ENCODE assay signal across 8 cellular contexts in the genomic region with DNA sequence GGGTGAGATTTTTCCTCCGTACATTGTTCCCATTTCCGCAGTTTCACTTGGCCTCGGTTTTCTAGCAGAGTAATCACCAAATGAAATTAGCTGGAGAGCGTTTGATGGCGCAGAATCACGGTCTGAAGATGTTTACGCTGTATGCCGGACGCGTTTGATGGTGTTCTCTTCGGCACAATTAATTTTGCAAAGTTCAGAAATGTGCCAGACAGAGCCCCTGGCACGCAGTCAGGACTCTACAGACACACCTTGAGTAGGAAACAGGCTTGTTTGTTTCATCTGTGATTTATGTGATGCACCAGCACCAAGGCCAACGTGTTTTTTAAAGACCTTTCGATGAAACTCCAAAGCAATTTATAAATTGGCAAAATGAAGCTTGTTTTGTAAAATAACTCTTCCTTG. TPM values are rescaled to one million over a fixed set of nuclear protein-coding genes. Genes with fewer than 3 reads are reported as not detected.
DNase-seq lines count a peak whose midpoint lies in the region; FAIRE-seq and TF ChIP-seq lines count a peak whose summit lies in the region.

No MANE protein-coding gene starts in this region.

- H3K27ac ChIP-seq in hepatocyte (peak overlapping the region; percentile 99), skin epidermis (peak overlapping the region in 20 of 21 experiments; percentile 65 to 96 (median 88))

- 5% methylated on average over 14 of the region's 14 CpGs for WGBS in hepatocyte (ENCODE audit: low lambda C conversion rate, missing lambda C conversion rate)

- H3K4me3 ChIP-seq in hepatocyte (peak overlapping the region; percentile 82), skin epidermis (peak overlapping the region; percentile 52 to 83 (median 63))

- no peak for TF ChIP-seq CTCF in hepatocyte (IDR thresholded peaks at IDR 0.05; ENCODE audit: poor library complexity)

- no peaks in the 10 kb centered on the region for H3K27me3 ChIP-seq in hepatocyte

- peak overlapping the region; percentile 83 for H3K4me3 Mint-ChIP-seq in activated T-helper 2 cell treated with anti-CD3 and anti-CD28 coated beads, Interferon-gamma antibody, Interleukin-2, Interleukin-4, amounts not matched to agents 10 μg/mL and 5 μg/mL and 100 μg/mL, durations not matched to agents 14 hours and 24 hours and 36 hours (ENCODE audit: low read depth)

- H3K27ac Mint-ChIP-seq in activated T-helper 2 cell treated with anti-CD3 and anti-CD28 coated beads, Interferon-gamma antibody, Interleukin-2, Interleukin-4, amounts not matched to agents 10 μg/mL and 5 μg/mL and 100 μg/mL, durations not matched to agents 14 hours and 24 hours and 36 hours, result no peak overlapping the region

- FAIRE-seq in HTR-8/SVneo (lab: Jason Lieb, UNC), result peak; percentile 55

- H3K9me3 ChIP-seq in hepatocyte (ENCODE audit: low read depth), result no peaks in the 10 kb centered on the region

- no peaks in the 10 kb centered on the region for H3K9me2 ChIP-seq in hepatocyte (replicated peaks; ENCODE audit: insufficient read depth)

- H3K36me3 Mint-ChIP-seq in activated T-helper 2 cell treated with anti-CD3 and anti-CD28 coated beads, Interferon-gamma antibody, Interleukin-2, Interleukin-4, amounts not matched to agents 10 μg/mL and 5 μg/mL and 100 μg/mL, durations not matched to agents 14 hours and 24 hours and 36 hours (ENCODE audit: low read depth), result peaks cover 3% of the 10 kb centered on the region

- no peaks in the 10 kb centered on the region for H4K20me1 ChIP-seq in hepatocyte (ENCODE audit: insufficient read depth, poor library complexity, severe bottlenecking)

- H3K36me3 ChIP-seq in hepatocyte (replicated peaks; ENCODE audit: insufficient read depth, low read depth), result no peaks in the 10 kb centered on the region

- peaks cover 36% of the 10 kb centered on the region for H3K79me2 ChIP-seq in hepatocyte

- peaks cover 11% of the 10 kb centered on the region for H3K4me1 Mint-ChIP-seq in activated T-helper 2 cell treated with anti-CD3 and anti-CD28 coated beads, Interferon-gamma antibody, Interleukin-2, Interleukin-4, amounts not matched to agents 10 μg/mL and 5 μg/mL and 100 μg/mL, durations not matched to agents 14 hours and 24 hours and 36 hours (ENCODE audit: low read depth)

- H3K4me1 ChIP-seq in hepatocyte (ENCODE audit: insufficient read depth), result peaks cover 14% of the 10 kb centered on the region

- no peak for DNase-seq in HTR-8/SVneo (ENCODE audit: insufficient read length, low spot score)
- DNase-seq in activated T-helper 2 cell treated with anti-CD3 and anti-CD28 coated beads, Interferon-gamma antibody, Interleukin-2, Interleukin-4, amounts not matched to agents 10 μg/mL and 5 μg/mL and 100 μg/mL, durations not matched to agents 14 hours and 24 hours and 36 hours (ENCODE audit: low spot score), result no peak
- no peak for DNase-seq in hepatocyte (ENCODE audit: low spot score)
- DNase-seq in COLO829 (ENCODE audit: low spot score), result no peak
- DNase-seq in iPS-NIHi11 (ENCODE audit: low spot score), result no peak
- DNase-seq in NCI-H187 treated with DMSO at 0.1 percent for 48 hours (lab: John Stamatoyannopoulos, UW), result no peak
- no peak for DNase-seq in DMS114 treated with DMSO at 0.1 percent for 48 hours (lab: John Stamatoyannopoulos, UW; ENCODE audit: unreplicated experiment)

- intact Hi-C loops in activated T-helper 2 cell treated with anti-CD3 and anti-CD28 coated beads, Interferon-gamma antibody, Interleukin-2, Interleukin-4, amounts not matched to agents 10 μg/mL and 5 μg/mL and 100 μg/mL, durations not matched to agents 14 hours and 24 hours and 36 hours (cut with micrococcal nuclease), result loop anchor here (5.0 to 10.0 kb wide), 3 partner anchors 250 to 517 kb away; a partner anchor contains a TSS

- H3K4me2 ChIP-seq in hepatocyte, result peak overlapping the region; percentile 80

- no peaks in the 10 kb centered on the region for H3K9me3 Mint-ChIP-seq in activated T-helper 2 cell treated with anti-CD3 and anti-CD28 coated beads, Interferon-gamma antibody, Interleukin-2, Interleukin-4, amounts not matched to agents 10 μg/mL and 5 μg/mL and 100 μg/mL, durations not matched to agents 14 hours and 24 hours and 36 hours

- peaks cover 68% of the 10 kb centered on the region for H3K27me3 Mint-ChIP-seq in activated T-helper 2 cell treated with anti-CD3 and anti-CD28 coated beads, Interferon-gamma antibody, Interleukin-2, Interleukin-4, amounts not matched to agents 10 μg/mL and 5 μg/mL and 100 μg/mL, durations not matched to agents 14 hours and 24 hours and 36 hours (ENCODE audit: low read depth)

- H2AFZ ChIP-seq in hepatocyte, result peak overlapping the region; percentile 95

RNA-seq across cellular contexts. Expression of a gene that starts 0.9 kb away (rescaled TPM):
- total RNA-seq in activated T-helper 2 cell treated with anti-CD3 and anti-CD28 coated beads, Interferon-gamma antibody, Interleukin-2, Interleukin-4, amounts not matched to agents 10 μg/mL and 5 μg/mL and 100 μg/mL, durations not matched to agents 14 hours and 24 hours and 36 hours, result 0.25 TPM in 1 of 2 replicates, not detected in the other
- total RNA-seq in hepatocyte, result 61.3 and 83.8 TPM in 2 replicates
- polyA plus RNA-seq in hepatocyte, result 50.2 and 69.2 TPM in 2 replicates

Comparison
In these comparisons a context has a peak if more than half of its experiments do, and no peak if none do; other contexts are left out.
1. RNA of a gene that starts 0.9 kb away (total RNA-seq): 61.3 to 83.8 TPM in hepatocyte; 0.25 TPM in activated T-helper 2 cell treated with anti-CD3 and anti-CD28 coated beads, Interferon-gamma antibody, Interleukin-2, Interleukin-4, amounts not matched to agents 10 μg/mL and 5 μg/mL and 100 μg/mL, durations not matched to agents 14 hours and 24 hours and 36 hours; every median in the first group is over 10 times any median in the second.